Comparison of ENCODE assay signal across 9 cellular contexts in genomic region chr5:142320851-142321560, GRCh38. TPM values are rescaled to one million over a fixed set of nuclear protein-coding genes. Genes with fewer than 3 reads are reported as not detected.
DNase-seq lines count a peak whose midpoint lies in the region; ATAC-seq and TF ChIP-seq lines count a peak whose summit lies in the region.
"Had no signal": no experiment of that assay in that cellular context is flagged by ENCODE, and none has a peak within 500 bp of the region (broad histone marks: within the 10 kb centered on the region; RNA-seq: fewer than 3 reads in every experiment).

No MANE protein-coding gene starts in this region.

- POLR2A ChIA-PET in CD4-positive, alpha-beta T cell (lab: Charles Lee), result no interaction called here

- H3K9me3 ChIP-seq in Peyer's patch (no peaks in the 10 kb centered on the region), fibroblast of lung (ENCODE audit: control insufficient read depth, insufficient read depth, low read depth, low read length) (no peaks in the 10 kb centered on the region), parathyroid adenoma (ENCODE audit: control insufficient read depth, low read length) (no peaks in the 10 kb centered on the region)
- no peaks in the 10 kb centered on the region for H3K9me3 ChIP-seq in CD4-positive, alpha-beta T cell (ENCODE audit: control insufficient read depth, low read length)

- H3K27me3 ChIP-seq in Peyer's patch (no peaks in the 10 kb centered on the region), fibroblast of lung (ENCODE audit: control insufficient read depth, insufficient read depth, low read length) (no peaks in the 10 kb centered on the region), parathyroid adenoma (ENCODE audit: control insufficient read depth, insufficient read depth, low read length) (no peaks in the 10 kb centered on the region)
- H3K27me3 ChIP-seq in CD4-positive, alpha-beta T cell (ENCODE audit: control insufficient read depth, insufficient read depth, low read length), result peaks cover 44% of the 10 kb centered on the region

- H3K4me3 ChIP-seq in Peyer's patch (peak overlapping the region in 2 of 4 donors; percentile 28 to 33), fibroblast of lung (replicated peaks in 1 of 4; ENCODE audit: control extremely low read depth in 1 of 4, insufficient read depth in 1 of 4, low read depth in 3 of 4, low read length in 4 of 4) (peak overlapping the region; percentile 22 to 89 (median 56)), parathyroid adenoma (ENCODE audit: low read depth, low read length) (peak overlapping the region; percentile 17)

- no peak overlapping the region for H3K27ac Mint-ChIP-seq in CD4-positive, alpha-beta T cell

- peaks cover 0 to 63% (median 10%) of the 10 kb centered on the region in 4 donors for H3K4me1 ChIP-seq in Peyer's patch
- peaks cover 21% of the 10 kb centered on the region for H3K4me1 ChIP-seq in fibroblast of lung (ENCODE audit: control insufficient read depth, extremely low read depth, insufficient read depth, low read length)
- H3K4me1 ChIP-seq in parathyroid adenoma, result peaks cover 12% of the 10 kb centered on the region

- peaks cover 50% of the 10 kb centered on the region for H3K4me1 Mint-ChIP-seq in CD4-positive, alpha-beta T cell (ENCODE audit: low read depth)

- no peaks in the 10 kb centered on the region for H3K36me3 Mint-ChIP-seq in CD4-positive, alpha-beta T cell (ENCODE audit: low read depth)

- H4K20me1 ChIP-seq in fibroblast of lung (ENCODE audit: control insufficient read depth, extremely low read depth, insufficient read depth, low read length), result no peaks in the 10 kb centered on the region

- no peaks in the 10 kb centered on the region for H3K9me3 Mint-ChIP-seq in CD4-positive, alpha-beta T cell

- peak; percentile 55 for DNase-seq in ELF-1 (ENCODE audit: low read depth, low spot score)
- DNase-seq in Peyer's patch, result no peak
- DNase-seq in fibroblast of lung (ENCODE audit: low read depth in 2 of 2), result peak; percentile 28 to 40
- no peak for DNase-seq in NCI-H526 treated with DMSO at 0.1 percent for 48 hours (lab: John Stamatoyannopoulos, UW)
- no peak for DNase-seq in DMS79 (lab: John Stamatoyannopoulos, UW)
- DNase-seq in CD4-positive, alpha-beta T cell, result no peak
- DNase-seq: activated CD8-positive, alpha-beta memory T cell treated with anti-CD3 and anti-CD28 coated beads, Interleukin-2, amount 50 U/mL, for 48 hours had no signal

- TF ChIP-seq POLR2A in Peyer's patch (IDR thresholded peaks at IDR 0.05), result no peak

- no peak overlapping the region for H3K4me3 Mint-ChIP-seq in CD4-positive, alpha-beta T cell

- peaks cover 64% of the 10 kb centered on the region for H3K27me3 Mint-ChIP-seq in CD4-positive, alpha-beta T cell

- H3K79me2 ChIP-seq in fibroblast of lung (ENCODE audit: control insufficient read depth, insufficient read depth, low read length), result peaks cover 88% of the 10 kb centered on the region
- H3K79me2 ChIP-seq in parathyroid adenoma, result peaks cover 10% of the 10 kb centered on the region

- TF ChIP-seq CTCF in Peyer's patch (IDR thresholded peaks at IDR 0.05) (no peak), fibroblast of lung (conservative IDR thresholded peaks at IDR 0.05 in 1 of 2, IDR thresholded peaks at IDR 0.05 in 1 of 2; ENCODE audit: low read depth in 1 of 2, low read length in 2 of 2) (no peak), parathyroid adenoma (IDR thresholded peaks at IDR 0.05) (no peak)
- no peak for TF ChIP-seq CTCF in CD4-positive, alpha-beta T cell (IDR thresholded peaks at IDR 0.05)

- H3K9ac ChIP-seq in fibroblast of lung (ENCODE audit: insufficient read depth, low read length) (peak overlapping the region; percentile 22), parathyroid adenoma (no peak overlapping the region)

- ATAC-seq in HG03095 (IDR thresholded peaks at IDR 0.05; ENCODE audit: unreplicated experiment), result no peak
- ATAC-seq in CD4-positive, alpha-beta T cell (ENCODE audit: poor library complexity), result no peak

- intact Hi-C loops in CD4-positive, alpha-beta T cell (cut with DNase I, micrococcal nuclease), result loop anchor here (5.0 to 10.0 kb wide), 3 partner anchors 104 to 169 kb away; no protein-coding TSS in a partner anchor

- H3K36me3 ChIP-seq in Peyer's patch (no peaks in the 10 kb centered on the region), fibroblast of lung (ENCODE audit: control insufficient read depth, insufficient read depth, low read length) (no peaks in the 10 kb centered on the region), parathyroid adenoma (ENCODE audit: control insufficient read depth, insufficient read depth, low read length) (no peaks in the 10 kb centered on the region)

- H3K27ac ChIP-seq in Peyer's patch (peak overlapping the region in 3 of 4 donors; percentile 28 to 74 (median 67)), fibroblast of lung (ENCODE audit: insufficient read depth, low read length) (peak overlapping the region; percentile 72), parathyroid adenoma (no peak overlapping the region)
- no peak overlapping the region for H3K27ac ChIP-seq in CD4-positive, alpha-beta T cell (ENCODE audit: low read depth, low read length)

- H2AFZ ChIP-seq in fibroblast of lung (ENCODE audit: low read length) (no peak overlapping the region), parathyroid adenoma (no peak overlapping the region)

- CTCF ChIA-PET in CD4-positive, alpha-beta T cell (lab: Charles Lee), result no interaction called here

- peak overlapping the region; percentile 91 for H3K4me2 ChIP-seq in fibroblast of lung (ENCODE audit: extremely low read depth, insufficient read depth, low read length)
- H3K4me2 ChIP-seq in parathyroid adenoma (ENCODE audit: low read length), result no peak overlapping the region

RNA-seq across cellular contexts. Expression of gene SPRY4, which starts 3.8 kb away (rescaled TPM):
- total RNA-seq in Peyer's patch (10 to 100 TPM; 17.5 to 43.3 (median 31.5) TPM), fibroblast of lung (4.5 and 4.9 TPM in 2 replicates)
- polyA plus RNA-seq in fibroblast of lung, result 6.0 and 13.0 TPM in 2 replicates
- 8.7 and 16.5 TPM in 2 replicates for polyA plus RNA-seq in fibroblast of lung (2012)
- polyA minus RNA-seq in fibroblast of lung (ENCODE audit: low replicate concordance), result 33.3 and 95.6 TPM in 2 replicates
- total RNA-seq in CD4-positive, alpha-beta T cell, result under 1 TPM; 0.16 to 0.34 TPM

Comparison
In these comparisons a context has a peak if more than half of its experiments do, and no peak if none do; other contexts are left out.
1. DNase-seq: peak in ELF-1 (single experiment) and fibroblast of lung (2 of 2); none in Peyer's patch (0 of 3), NCI-H526 treated with DMSO at 0.1 percent for 48 hours (single experiment), DMS79 (single experiment) and CD4-positive, alpha-beta T cell (0 of 10).
2. H3K27ac ChIP-seq: peak in Peyer's patch (3 of 4) and fibroblast of lung (single experiment); none in parathyroid adenoma (single experiment) and CD4-positive, alpha-beta T cell (single experiment).